ENCODE assay signal across 24 cellular contexts in genomic region chr4:184879251-184879650, GRCh38.
"Had no signal": no experiment of that assay in that cellular context is flagged by ENCODE, and none has a peak within 500 bp of the region (broad histone marks: within the 10 kb centered on the region; RNA-seq: fewer than 3 reads in every experiment).

No MANE protein-coding gene starts in this region.

- H3K4me3 ChIP-seq: colonic mucosa, coronary artery, dorsolateral prefrontal cortex, esophagus muscularis mucosa, esophagus squamous epithelium, gastrocnemius medialis, gastroesophageal sphincter, heart left ventricle, heart right ventricle had no signal

- H3K9me3 ChIP-seq: colonic mucosa, esophagus muscularis mucosa, esophagus squamous epithelium, gastrocnemius medialis, gastroesophageal sphincter, heart left ventricle, heart right ventricle had no signal

- DNase-seq: colonic mucosa; cortex of kidney; dermis blood vessel endothelial cell; dorsolateral prefrontal cortex; effector CD4-positive, alpha-beta T cell; effector CD8-positive, alpha-beta T cell; effector memory CD4-positive, alpha-beta T cell; effector memory CD8-positive, alpha-beta T cell; endodermal cell; erythroblast; esophagus squamous epithelium; foreskin fibroblast; foreskin keratinocyte; foreskin melanocyte; gastrocnemius medialis; glutamatergic neuron; head of caudate nucleus; heart left ventricle; heart right ventricle had no signal

- H3K4me1 ChIP-seq: colonic mucosa, esophagus muscularis mucosa, esophagus squamous epithelium, foreskin keratinocyte, gastrocnemius medialis, gastroesophageal sphincter, heart left ventricle, heart right ventricle had no signal

- ATAC-seq: effector memory CD8-positive, alpha-beta T cell; esophagus mucosa; foreskin keratinocyte; gastrocnemius medialis; gastroesophageal sphincter; heart left ventricle; heart right ventricle had no signal

- H3K36me3 ChIP-seq: colonic mucosa, esophagus muscularis mucosa, esophagus squamous epithelium, gastrocnemius medialis, gastroesophageal sphincter, heart left ventricle, heart right ventricle had no signal

- H3K27me3 ChIP-seq: colonic mucosa, esophagus squamous epithelium, foreskin keratinocyte, gastrocnemius medialis, gastroesophageal sphincter, heart left ventricle had no signal

- H3K27ac ChIP-seq: colonic mucosa, coronary artery, dorsolateral prefrontal cortex, epithelial cell of prostate, esophagus muscularis mucosa, esophagus squamous epithelium, foreskin keratinocyte, gastrocnemius medialis, gastroesophageal sphincter, heart left ventricle, heart right ventricle had no signal
